ENCODE assay signal across 1 cellular context in the genomic region with DNA sequence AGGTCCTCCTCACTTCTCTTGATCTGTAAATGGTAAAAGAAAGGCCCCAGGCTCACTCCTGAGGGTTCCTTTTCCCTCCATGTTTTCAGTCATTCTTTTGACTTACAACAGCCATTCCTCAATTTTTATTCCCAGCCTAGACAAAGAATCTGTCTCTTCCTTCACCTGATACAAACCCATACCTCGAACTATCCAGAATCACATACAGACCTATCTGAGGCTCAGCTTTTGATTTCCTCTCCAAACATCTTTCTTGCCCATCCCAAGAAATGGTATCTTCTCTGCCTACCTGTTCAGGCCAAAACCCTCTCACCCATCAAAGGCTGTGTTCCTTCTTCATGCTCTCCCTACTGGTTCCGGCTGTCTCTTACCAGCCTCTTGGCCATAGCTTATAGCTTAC.
TF ChIP-seq lines count a peak whose summit lies in the region.

No MANE protein-coding gene starts in this region.

TF ChIP-seq in endothelial cell of umbilical vein, 7 proteins besides CTCF, POLR2A, EP300 and RAD21:
- TF ChIP-seq GATA2 (IDR thresholded peaks at IDR 0.05; ENCODE audit: insufficient read depth, insufficient read length, low read depth, low read length) (no peak), POLR2AphosphoS5 (IDR thresholded peaks at IDR 0.05; ENCODE audit: insufficient read depth, low read depth, low read length) (no peak), MYC (IDR thresholded peaks at IDR 0.05; ENCODE audit: low read depth, low read length) (no peak), FOS (IDR thresholded peaks at IDR 0.05; ENCODE audit: borderline replicate concordance, insufficient read depth, low read length) (no peak), EZH2 (IDR thresholded peaks at IDR 0.05; ENCODE audit: borderline replicate concordance, low read depth, low read length, severe bottlenecking) (no peak), JUN (IDR thresholded peaks at IDR 0.05; ENCODE audit: borderline replicate concordance, insufficient read depth, insufficient read length, low read depth) (no peak)
- TF ChIP-seq, protein P1, sequence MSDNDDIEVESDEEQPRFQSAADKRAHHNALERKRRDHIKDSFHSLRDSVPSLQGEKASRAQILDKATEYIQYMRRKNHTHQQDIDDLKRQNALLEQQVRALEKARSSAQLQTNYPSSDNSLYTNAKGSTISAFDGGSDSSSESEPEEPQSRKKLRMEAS (IDR thresholded peaks at IDR 0.05; ENCODE audit: insufficient read depth, insufficient read length) = no peak
